Comparison of ENCODE assay signal across 15 cellular contexts in genomic region chrX:103565752-103566151, GRCh38. TPM values are rescaled to one million over a fixed set of nuclear protein-coding genes. Genes with fewer than 3 reads are reported as not detected.
DNase-seq lines count a peak whose midpoint lies in the region; ATAC-seq, FAIRE-seq and TF ChIP-seq lines count a peak whose summit lies in the region.
"Had no signal": no experiment of that assay in that cellular context is flagged by ENCODE, and none has a peak within 500 bp of the region (broad histone marks: within the 10 kb centered on the region; RNA-seq: fewer than 3 reads in every experiment).

No MANE protein-coding gene starts in this region.

- H3K36me3 Mint-ChIP-seq in activated naive CD4-positive, alpha-beta T cell treated with anti-CD3 and anti-CD28 coated beads, Interleukin-2, amount 50 U/mL, for 72 hours = no peaks in the 10 kb centered on the region
- H3K36me3 Mint-ChIP-seq: activated naive CD4-positive, alpha-beta T cell treated with anti-CD3 and anti-CD28 coated beads, Interleukin-2, amount 10 ng/mL, durations not matched to agents 7 days and 5 days; mesothelial cell of epicardium had no signal

- H3K9me3 ChIP-seq in kidney (ENCODE audit: control insufficient read depth in 1 of 2, low read length in 2 of 2) = no peaks in the 10 kb centered on the region
- H3K9me3 ChIP-seq: prostate gland had no signal

- H3K27ac Mint-ChIP-seq in activated naive CD4-positive, alpha-beta T cell treated with anti-CD3 and anti-CD28 coated beads, Interleukin-2, amount 50 U/mL, for 72 hours = no peak overlapping the region
- H3K27ac Mint-ChIP-seq: activated CD8-positive, alpha-beta T cell treated with anti-CD3 and anti-CD28 coated beads, Interleukin-2, amount 10 ng/mL, durations not matched to agents 7 days and 5 days; activated naive CD4-positive, alpha-beta T cell treated with anti-CD3 and anti-CD28 coated beads, Interleukin-2, amount 10 ng/mL, durations not matched to agents 7 days and 5 days; mesothelial cell of epicardium; T-helper 17 cell had no signal

- peak; percentile 29 for ATAC-seq in HG02981 (IDR thresholded peaks at IDR 0.05; ENCODE audit: unreplicated experiment)
- ATAC-seq in HG02588 (IDR thresholded peaks at IDR 0.05; ENCODE audit: unreplicated experiment) = no peak
- no peak for ATAC-seq in activated naive CD4-positive, alpha-beta T cell treated with anti-CD3 and anti-CD28 coated beads, Interleukin-2, amount 50 U/mL, for 72 hours
- ATAC-seq: activated CD8-positive, alpha-beta T cell treated with anti-CD3 and anti-CD28 coated beads, Interleukin-2, amount 10 ng/mL, durations not matched to agents 7 days and 5 days; T-helper 17 cell had no signal

- H3K9me3 Mint-ChIP-seq in activated naive CD4-positive, alpha-beta T cell treated with anti-CD3 and anti-CD28 coated beads, Interleukin-2, amount 50 U/mL, for 72 hours = no peaks in the 10 kb centered on the region
- H3K9me3 Mint-ChIP-seq: activated naive CD4-positive, alpha-beta T cell treated with anti-CD3 and anti-CD28 coated beads, Interleukin-2, amount 10 ng/mL, durations not matched to agents 7 days and 5 days had no signal

- H3K27ac ChIP-seq in kidney (ENCODE audit: low read depth in 2 of 2, low read length in 2 of 2) = no peak overlapping the region
- H3K27ac ChIP-seq: prostate gland had no signal

- H3K9ac ChIP-seq in kidney (ENCODE audit: low read length in 2 of 2) = no peak overlapping the region

- intact Hi-C loops in kidney (cut with DNase I) = no loop called here

- H3K4me1 ChIP-seq in kidney (ENCODE audit: control insufficient read depth in 1 of 2, insufficient read depth in 1 of 2, low read depth in 1 of 2, low read length in 2 of 2) = no peaks in the 10 kb centered on the region
- H3K4me1 ChIP-seq: prostate gland had no signal

- peak; percentile 13 for FAIRE-seq in kidney (lab: Jason Lieb, UNC)

- no peak overlapping the region for H3K4me3 ChIP-seq in kidney (ENCODE audit: low read length in 2 of 2)
- H3K4me3 ChIP-seq: prostate gland had no signal

- no peak for TF ChIP-seq CTCF in kidney (IDR thresholded peaks at IDR 0.05; ENCODE audit: borderline replicate concordance, extremely low read depth, insufficient read depth)

- DNase-seq in GM04503 (ENCODE audit: low read depth) (peak; percentile 54), amniotic epithelial cell (ENCODE audit: low read depth) (peak; percentile 91), kidney (no peak), anterior cingulate cortex (lab: John Stamatoyannopoulos, UW) (no peak)
- DNase-seq in effector CD4-positive, alpha-beta T cell = no peak
- DNase-seq in activated naive CD4-positive, alpha-beta T cell treated with anti-CD3 and anti-CD28 coated beads, Interleukin-2, amount 50 U/mL, for 72 hours (ENCODE audit: low spot score in 2 of 2) = no peak
- DNase-seq: activated CD8-positive, alpha-beta T cell treated with anti-CD3 and anti-CD28 coated beads, Interleukin-2, amount 10 ng/mL, durations not matched to agents 7 days and 5 days; activated naive CD4-positive, alpha-beta T cell treated with anti-CD3 and anti-CD28 coated beads, Interleukin-2, amount 10 ng/mL, durations not matched to agents 7 days and 5 days; NCI-H1930; stimulated activated CD4-positive, alpha-beta T cell treated with anti-CD3 and anti-CD28 coated beads, Interleukin-4, amount 100 ng/mL, for 4 hours; T-helper 17 cell had no signal

- no peaks in the 10 kb centered on the region for H3K36me3 ChIP-seq in kidney (ENCODE audit: control insufficient read depth in 1 of 2, insufficient read depth in 2 of 2, low read length in 2 of 2)
- H3K36me3 ChIP-seq: prostate gland had no signal

RNA-seq across cellular contexts. Expression of gene TCEAL4, which starts 19.6 kb away (rescaled TPM):
- total RNA-seq in kidney = 96.8 TPM
- 193 TPM for polyA plus RNA-seq in kidney (ENCODE audit: insufficient read depth, low read depth, low replicate concordance)
- 10 to 100 TPM; 18.5 to 19.0 TPM for total RNA-seq in activated naive CD4-positive, alpha-beta T cell treated with anti-CD3 and anti-CD28 coated beads, Interleukin-2, amount 50 U/mL, for 72 hours

RNA-seq across cellular contexts. Expression of gene TCEAL3, which starts 42.0 kb away (rescaled TPM):
- total RNA-seq in kidney = 34.2 TPM
- 70.1 TPM for polyA plus RNA-seq in kidney (ENCODE audit: insufficient read depth, low read depth, low replicate concordance)
- 1 to 10 TPM; 4.8 to 8.7 TPM for total RNA-seq in activated naive CD4-positive, alpha-beta T cell treated with anti-CD3 and anti-CD28 coated beads, Interleukin-2, amount 50 U/mL, for 72 hours

RNA-seq across cellular contexts. Expression of gene RAB40A, which starts 46.5 kb away (rescaled TPM):
- 1.4 TPM for total RNA-seq in kidney
- polyA plus RNA-seq in kidney (ENCODE audit: insufficient read depth, low read depth, low replicate concordance) = not detected
- total RNA-seq in activated naive CD4-positive, alpha-beta T cell treated with anti-CD3 and anti-CD28 coated beads, Interleukin-2, amount 50 U/mL, for 72 hours = under 1 TPM; 0.14 to 0.68 TPM
- total RNA-seq: activated CD8-positive, alpha-beta T cell treated with anti-CD3 and anti-CD28 coated beads, Interleukin-2, amount 10 ng/mL, durations not matched to agents 7 days and 5 days had no signal

Comparison
In these comparisons a context has a peak if more than half of its experiments do, and no peak if none do; other contexts are left out.
1. DNase-seq: peak in GM04503 (single experiment) and amniotic epithelial cell (single experiment); none in kidney (single experiment), anterior cingulate cortex (0 of 58), effector CD4-positive, alpha-beta T cell (single experiment) and activated naive CD4-positive, alpha-beta T cell treated with anti-CD3 and anti-CD28 coated beads, Interleukin-2, amount 50 U/mL, for 72 hours (0 of 2).